Comparison of ENCODE assay signal across 7 cellular contexts in genomic region chr1:202968351-202968750, GRCh38. TPM values are rescaled to one million over a fixed set of nuclear protein-coding genes. Genes with fewer than 3 reads are reported as not detected.
DNase-seq lines count a peak whose midpoint lies in the region; ATAC-seq and TF ChIP-seq lines count a peak whose summit lies in the region.
"Had no signal": no experiment of that assay in that cellular context is flagged by ENCODE, and none has a peak within 500 bp of the region (broad histone marks: within the 10 kb centered on the region; RNA-seq: fewer than 3 reads in every experiment).

No MANE protein-coding gene starts in this region.

- H3K4me1 ChIP-seq in CD4-positive, CD25-positive, alpha-beta regulatory T cell (ENCODE audit: control insufficient read depth, insufficient read depth, low read length, poor library complexity, severe bottlenecking), result peaks cover 22% of the 10 kb centered on the region
- H3K4me1 ChIP-seq in mesodermal cell (ENCODE audit: control insufficient read depth, insufficient read depth, low read length, poor library complexity, severe bottlenecking) (peaks cover 26% of the 10 kb centered on the region), PC-3 (ENCODE audit: insufficient read depth, low read length) (peaks cover 19% of the 10 kb centered on the region)

- H2AFZ ChIP-seq in SU-DHL-6 (ENCODE audit: low read depth, low read length, severe bottlenecking) (peak overlapping the region; percentile 86), PC-3 (ENCODE audit: low read length) (no peak overlapping the region)

- no peaks in the 10 kb centered on the region for H3K9me3 ChIP-seq in CD4-positive, CD25-positive, alpha-beta regulatory T cell (ENCODE audit: control insufficient read depth in 2 of 2, low read length in 2 of 2)
- H3K9me3 ChIP-seq in SU-DHL-6 (ENCODE audit: insufficient read depth, low read length) (no peaks in the 10 kb centered on the region), mesodermal cell (ENCODE audit: control insufficient read depth, low read length) (no peaks in the 10 kb centered on the region), PC-3 (ENCODE audit: low read length) (no peaks in the 10 kb centered on the region)

- H3K27ac ChIP-seq in CD4-positive, CD25-positive, alpha-beta regulatory T cell (ENCODE audit: insufficient read depth, low read length, poor library complexity, severe bottlenecking), result peak overlapping the region; percentile 87
- H3K27ac ChIP-seq in SU-DHL-6 (ENCODE audit: low read depth, low read length) (0 out of 2 replicates have a peak overlapping the region, but pooled peaks have one; percentile 45), mesodermal cell (ENCODE audit: low read depth, low read length, severe bottlenecking) (no peak overlapping the region), PC-3 (ENCODE audit: low read length) (no peak overlapping the region)

- H4K20me1 ChIP-seq in SU-DHL-6 (ENCODE audit: low read depth, low read length) (no peaks in the 10 kb centered on the region), PC-3 (ENCODE audit: low read length) (no peaks in the 10 kb centered on the region)

- POLR2A ChIA-PET in PC-3 (lab: Charles Lee; ENCODE audit: unreplicated experiment), result no interaction called here

- H3K27me3 Mint-ChIP-seq in CD4-positive, CD25-positive, alpha-beta regulatory T cell, result peaks cover 12% of the 10 kb centered on the region

- H3K27me3 ChIP-seq in CD4-positive, CD25-positive, alpha-beta regulatory T cell (ENCODE audit: control insufficient read depth, insufficient read depth, low read length), result no peaks in the 10 kb centered on the region
- H3K27me3 ChIP-seq in SU-DHL-6 (ENCODE audit: low read length) (no peaks in the 10 kb centered on the region), PC-3 (ENCODE audit: low read length) (peaks cover 15% of the 10 kb centered on the region)

- TF ChIP-seq CTCF in SU-DHL-6 (IDR thresholded peaks at IDR 0.05; ENCODE audit: insufficient read depth, low read length, poor library complexity, severe bottlenecking) (no peak), PC-3 (conservative IDR thresholded peaks at IDR 0.05; ENCODE audit: low read depth, low read length) (no peak)

- H3K27ac Mint-ChIP-seq in CD4-positive, CD25-positive, alpha-beta regulatory T cell, result peak overlapping the region in 2 of 3 donors; percentile 93 to 95

- CTCF ChIA-PET in PC-3 (lab: Charles Lee), result no interaction called here

- intact Hi-C loops in PC-3 (cut with micrococcal nuclease), result loop anchor here (2.0 kb wide), 2 partner anchors 30 to 158 kb away; partner anchors contain the start of gene PCAT6

- peaks cover 9% of the 10 kb centered on the region for H3K36me3 Mint-ChIP-seq in CD4-positive, CD25-positive, alpha-beta regulatory T cell

- H3K4me3 ChIP-seq in CD4-positive, CD25-positive, alpha-beta regulatory T cell (ENCODE audit: low read depth, low read length), result peak overlapping the region; percentile 85
- H3K4me3 ChIP-seq in SU-DHL-6 (ENCODE audit: insufficient read depth, low read length, poor library complexity, severe bottlenecking) (peak overlapping the region; percentile 61), mesodermal cell (ENCODE audit: extremely low read depth, insufficient read depth, low read length, poor library complexity, severe bottlenecking) (peak overlapping the region; percentile 90), PC-3 (ENCODE audit: low read length) (no peak overlapping the region)

- no peak for ATAC-seq in CD4-positive, CD25-positive, alpha-beta regulatory T cell (ENCODE audit: low read depth in 2 of 2)
- no peak for ATAC-seq in PC-3

- H3K4me1 Mint-ChIP-seq in CD4-positive, CD25-positive, alpha-beta regulatory T cell, result peaks cover 5 to 35% (median 22%) of the 10 kb centered on the region in 4 donors

- H3K4me2 ChIP-seq in SU-DHL-6 (ENCODE audit: low read depth, low read length, poor library complexity, severe bottlenecking) (peak overlapping the region; percentile 68), PC-3 (ENCODE audit: low read length) (no peak overlapping the region)

- H3K79me2 ChIP-seq in SU-DHL-6 (ENCODE audit: insufficient read depth, low read length), result peaks cover 11% of the 10 kb centered on the region
- H3K79me2 ChIP-seq in PC-3 (ENCODE audit: low read length), result peaks cover 13% of the 10 kb centered on the region

- no TSS peak for BruUV-seq in PC-3 (replicated peaks; lab: Mats Ljungman, UMichigan)

- H3K9ac ChIP-seq in SU-DHL-6 (ENCODE audit: low read length) (peak overlapping the region; percentile 57), PC-3 (ENCODE audit: low read length) (no peak overlapping the region)

- peak overlapping the region; percentile 93 to 99 (median 96) for H3K4me3 Mint-ChIP-seq in CD4-positive, CD25-positive, alpha-beta regulatory T cell

- H3K9me2 ChIP-seq in SU-DHL-6 (replicated peaks; ENCODE audit: insufficient read depth, low read length) (no peaks in the 10 kb centered on the region), PC-3 (replicated peaks; ENCODE audit: low read length) (no peaks in the 10 kb centered on the region)

- WGBS in mesodermal cell (ENCODE audit: insufficient coverage in 2 of 2), 2 experiments, result 70% methylated on average over 2 of the region's 3 CpGs; no CpG with 5 or more reads in 1 of the 2 experiments

- DNase-seq in CD4-positive, CD25-positive, alpha-beta regulatory T cell, result no peak
- DNase-seq in hepatic stellate cell (ENCODE audit: low spot score) (no peak), germinal center (ENCODE audit: low spot score) (no peak), PC-3 (no peak)
- DNase-seq: T1000 had no signal

- H3K9me3 Mint-ChIP-seq in CD4-positive, CD25-positive, alpha-beta regulatory T cell, result no peaks in the 10 kb centered on the region

- H3F3A ChIP-seq in SU-DHL-6 (ENCODE audit: insufficient read depth) (peaks cover 10% of the 10 kb centered on the region; the same call in 1 of the 2 replicates), PC-3 (ENCODE audit: low read length, unreplicated experiment) (no peaks in the 10 kb centered on the region)

- H3K36me3 ChIP-seq in CD4-positive, CD25-positive, alpha-beta regulatory T cell (ENCODE audit: control insufficient read depth, insufficient read depth, low read length), result peaks cover 9% of the 10 kb centered on the region
- H3K36me3 ChIP-seq in SU-DHL-6 (ENCODE audit: low read length), result no peaks in the 10 kb centered on the region
- H3K36me3 ChIP-seq in mesodermal cell (ENCODE audit: control insufficient read depth, insufficient read depth, low read length), result peaks cover 14% of the 10 kb centered on the region
- 0 out of 2 replicates have a peak, but pooled peaks cover 10% of the 10 kb centered on the region for H3K36me3 ChIP-seq in PC-3 (ENCODE audit: low read depth, low read length)

RNA-seq across cellular contexts. Expression of gene CYB5R1, which starts 1.3 kb away (rescaled TPM):
- total RNA-seq in CD4-positive, CD25-positive, alpha-beta regulatory T cell, result 36.1 TPM
- polyA plus RNA-seq in CD4-positive, CD25-positive, alpha-beta regulatory T cell, result 10 to 100 TPM; 45.9 to 69.0 (median 55.9) TPM
- polyA plus RNA-seq in mesodermal cell (2013, experiment 1 of 2), result 26.2 TPM
- 22.6 TPM for polyA plus RNA-seq in mesodermal cell (2013, experiment 2 of 2)
- 58.7 and 66.2 TPM in 2 replicates for total RNA-seq in PC-3 (2014; rRNA removed)

RNA-seq across cellular contexts. Expression of gene ADIPOR1, which starts 10.2 kb away (rescaled TPM):
- 70.0 TPM for total RNA-seq in CD4-positive, CD25-positive, alpha-beta regulatory T cell
- 100 to 1,000 TPM; 105 to 117 (median 107) TPM for polyA plus RNA-seq in CD4-positive, CD25-positive, alpha-beta regulatory T cell
- polyA plus RNA-seq in mesodermal cell (2013, experiment 1 of 2), result 92.6 TPM
- polyA plus RNA-seq in mesodermal cell (2013, experiment 2 of 2), result 82.7 TPM
- total RNA-seq in PC-3 (2014; rRNA removed), result 137 and 150 TPM in 2 replicates

RNA-seq across cellular contexts. Expression of gene TMEM183A, which starts 38.8 kb away (rescaled TPM):
- total RNA-seq in CD4-positive, CD25-positive, alpha-beta regulatory T cell, result 130 TPM
- 10 to 100 TPM; 53.6 to 73.8 (median 62.0) TPM for polyA plus RNA-seq in CD4-positive, CD25-positive, alpha-beta regulatory T cell
- polyA plus RNA-seq in mesodermal cell (2013, experiment 1 of 2), result 78.8 TPM
- polyA plus RNA-seq in mesodermal cell (2013, experiment 2 of 2), result 70.1 TPM
- total RNA-seq in PC-3 (2014; rRNA removed), result 119 and 122 TPM in 2 replicates

RNA-seq across cellular contexts. Expression of gene KLHL12, which starts 41.3 kb away (rescaled TPM):
- total RNA-seq in CD4-positive, CD25-positive, alpha-beta regulatory T cell, result 16.5 TPM
- 10 to 100 TPM; 19.2 to 27.7 (median 20.6) TPM for polyA plus RNA-seq in CD4-positive, CD25-positive, alpha-beta regulatory T cell
- polyA plus RNA-seq in mesodermal cell (2013, experiment 1 of 2), result 23.0 TPM
- polyA plus RNA-seq in mesodermal cell (2013, experiment 2 of 2), result 24.0 TPM
- total RNA-seq in PC-3 (2014; rRNA removed), result 25.2 and 26.7 TPM in 2 replicates

RNA-seq across cellular contexts. Expression of gene PPFIA4, which starts 57.9 kb away (rescaled TPM):
- 0.96 TPM for total RNA-seq in CD4-positive, CD25-positive, alpha-beta regulatory T cell
- polyA plus RNA-seq in CD4-positive, CD25-positive, alpha-beta regulatory T cell, result not detected
- 6.4 TPM for polyA plus RNA-seq in mesodermal cell (2013, experiment 1 of 2)
- polyA plus RNA-seq in mesodermal cell (2013, experiment 2 of 2), result 6.1 TPM
- total RNA-seq in PC-3 (2014; rRNA removed), result 3.4 and 12.1 TPM in 2 replicates

Comparison
In these comparisons a context has a peak if more than half of its experiments do, and no peak if none do; other contexts are left out.
1. H3K27ac ChIP-seq: peak in CD4-positive, CD25-positive, alpha-beta regulatory T cell (single experiment) and SU-DHL-6 (single experiment); none in mesodermal cell (single experiment) and PC-3 (single experiment).